8 cellular contexts compared by ENCODE assay signal in the genomic region with DNA sequence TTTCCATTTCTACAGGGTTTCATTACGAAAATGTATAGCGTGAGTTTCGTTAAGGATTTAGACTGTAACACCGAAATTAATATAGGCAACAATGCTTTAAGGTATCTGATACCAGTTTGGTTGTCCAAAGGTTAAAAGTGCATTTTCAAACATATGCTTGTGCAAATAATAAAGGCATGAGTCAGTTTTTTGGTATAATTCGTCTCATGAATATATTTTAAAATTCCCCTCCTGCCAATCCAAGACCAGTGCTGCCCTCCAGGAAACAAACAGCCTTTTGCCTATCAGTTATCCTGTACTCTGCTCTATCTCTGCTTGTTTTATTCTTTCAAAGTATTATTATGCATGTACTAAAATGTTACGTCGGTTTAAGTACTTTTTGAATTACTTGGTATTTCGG. TPM values are rescaled to one million over a fixed set of nuclear protein-coding genes. Genes with fewer than 3 reads are reported as not detected.
DNase-seq lines count a peak whose midpoint lies in the region; ATAC-seq lines count a peak whose summit lies in the region.

No MANE protein-coding gene starts in this region.

- POLR2A ChIA-PET in activated CD4-positive, alpha-beta memory T cell treated with anti-CD3 and anti-CD28 coated beads, Interleukin-2, amount 10 ng/mL, durations not matched to agents 7 days and 5 days (lab: Charles Lee): no interaction called here

- peaks cover 51% of the 10 kb centered on the region for H3K4me1 Mint-ChIP-seq in activated CD4-positive, alpha-beta memory T cell treated with anti-CD3 and anti-CD28 coated beads, Interleukin-2, amount 10 ng/mL, durations not matched to agents 7 days and 5 days
- peaks cover 71% of the 10 kb centered on the region for H3K4me1 Mint-ChIP-seq in stimulated activated naive CD8-positive, alpha-beta T cell treated with anti-CD3 and anti-CD28 coated beads, Interleukin-15, amount 100 ng/mL, for 72 hours

- CTCF ChIA-PET in activated CD4-positive, alpha-beta memory T cell treated with anti-CD3 and anti-CD28 coated beads, Interleukin-2, amount 10 ng/mL, durations not matched to agents 7 days and 5 days (lab: Charles Lee): no interaction called here

- DNase-seq in NCI-H526 treated with DMSO at 0.1 percent for 48 hours (lab: John Stamatoyannopoulos, UW): peak; percentile 14
- DNase-seq in NCI-H526 (lab: John Stamatoyannopoulos, UW): no peak
- DNase-seq in activated CD4-positive, alpha-beta memory T cell treated with anti-CD3 and anti-CD28 coated beads, Interleukin-2, amount 10 ng/mL, durations not matched to agents 7 days and 5 days: no peak
- no peak for DNase-seq in stimulated activated naive CD8-positive, alpha-beta T cell treated with anti-CD3 and anti-CD28 coated beads, Interleukin-15, amount 100 ng/mL, for 72 hours
- no peak for DNase-seq in SKM-1 (lab: John Stamatoyannopoulos, UW; ENCODE audit: unreplicated experiment)
- no peak for DNase-seq in cerebellar nuclear complex (lab: John Stamatoyannopoulos, UW)

- peaks cover 8% of the 10 kb centered on the region for H3K4me1 ChIP-seq in iPS-15b (ENCODE audit: control insufficient read depth, insufficient read depth, low read length)

- H3K4me3 Mint-ChIP-seq in activated CD4-positive, alpha-beta memory T cell treated with anti-CD3 and anti-CD28 coated beads, Interleukin-2, amount 10 ng/mL, durations not matched to agents 7 days and 5 days: peak overlapping the region; percentile 85
- H3K4me3 Mint-ChIP-seq in stimulated activated naive CD8-positive, alpha-beta T cell treated with anti-CD3 and anti-CD28 coated beads, Interleukin-15, amount 100 ng/mL, for 72 hours: peak overlapping the region; percentile 91 to 98

- H3K4me3 ChIP-seq in iPS-15b (ENCODE audit: low read depth, low read length): peak overlapping the region; percentile 87

- H3K9me3 Mint-ChIP-seq in activated CD4-positive, alpha-beta memory T cell treated with anti-CD3 and anti-CD28 coated beads, Interleukin-2, amount 10 ng/mL, durations not matched to agents 7 days and 5 days: no peaks in the 10 kb centered on the region
- H3K9me3 Mint-ChIP-seq in stimulated activated naive CD8-positive, alpha-beta T cell treated with anti-CD3 and anti-CD28 coated beads, Interleukin-15, amount 100 ng/mL, for 72 hours: no peaks in the 10 kb centered on the region

- H3K36me3 Mint-ChIP-seq in activated CD4-positive, alpha-beta memory T cell treated with anti-CD3 and anti-CD28 coated beads, Interleukin-2, amount 10 ng/mL, durations not matched to agents 7 days and 5 days (ENCODE audit: low read depth): peaks cover 19% of the 10 kb centered on the region

- H3K36me3 ChIP-seq in iPS-15b (ENCODE audit: control insufficient read depth, insufficient read depth, low read length): no peaks in the 10 kb centered on the region

- no peaks in the 10 kb centered on the region for H3K9me3 ChIP-seq in iPS-15b (ENCODE audit: control insufficient read depth, insufficient read depth, low read length)

- no peak overlapping the region for H3K9ac ChIP-seq in iPS-15b (ENCODE audit: low read depth, low read length)

- H3K27me3 Mint-ChIP-seq in activated CD4-positive, alpha-beta memory T cell treated with anti-CD3 and anti-CD28 coated beads, Interleukin-2, amount 10 ng/mL, durations not matched to agents 7 days and 5 days: no peaks in the 10 kb centered on the region
- H3K27me3 Mint-ChIP-seq in stimulated activated naive CD8-positive, alpha-beta T cell treated with anti-CD3 and anti-CD28 coated beads, Interleukin-15, amount 100 ng/mL, for 72 hours: no peaks in the 10 kb centered on the region

- peak overlapping the region; percentile 75 for H3K27ac Mint-ChIP-seq in activated CD4-positive, alpha-beta memory T cell treated with anti-CD3 and anti-CD28 coated beads, Interleukin-2, amount 10 ng/mL, durations not matched to agents 7 days and 5 days
- H3K27ac Mint-ChIP-seq in stimulated activated naive CD8-positive, alpha-beta T cell treated with anti-CD3 and anti-CD28 coated beads, Interleukin-15, amount 100 ng/mL, for 72 hours: peak overlapping the region; percentile 97

- ATAC-seq in stimulated activated naive CD8-positive, alpha-beta T cell treated with anti-CD3 and anti-CD28 coated beads, Interleukin-15, amount 100 ng/mL, for 72 hours: no peak
- ATAC-seq in GM21786 (IDR thresholded peaks at IDR 0.05; ENCODE audit: unreplicated experiment): no peak

- peaks cover 9% of the 10 kb centered on the region for H3K27me3 ChIP-seq in iPS-15b (ENCODE audit: control insufficient read depth, insufficient read depth, low read length)

RNA-seq across cellular contexts. Expression of a gene that starts 2.0 kb away (rescaled TPM):
- total RNA-seq in activated CD4-positive, alpha-beta memory T cell treated with anti-CD3 and anti-CD28 coated beads, Interleukin-2, amount 10 ng/mL, durations not matched to agents 7 days and 5 days: 10 to 100 TPM; 25.2 to 25.7 TPM
